In genomic region chr4:2536193-2537010, GRCh38 we compare ENCODE assay signal across 1 cellular context.
TF ChIP-seq lines count a peak whose summit lies in the region.

A gene with protein sequence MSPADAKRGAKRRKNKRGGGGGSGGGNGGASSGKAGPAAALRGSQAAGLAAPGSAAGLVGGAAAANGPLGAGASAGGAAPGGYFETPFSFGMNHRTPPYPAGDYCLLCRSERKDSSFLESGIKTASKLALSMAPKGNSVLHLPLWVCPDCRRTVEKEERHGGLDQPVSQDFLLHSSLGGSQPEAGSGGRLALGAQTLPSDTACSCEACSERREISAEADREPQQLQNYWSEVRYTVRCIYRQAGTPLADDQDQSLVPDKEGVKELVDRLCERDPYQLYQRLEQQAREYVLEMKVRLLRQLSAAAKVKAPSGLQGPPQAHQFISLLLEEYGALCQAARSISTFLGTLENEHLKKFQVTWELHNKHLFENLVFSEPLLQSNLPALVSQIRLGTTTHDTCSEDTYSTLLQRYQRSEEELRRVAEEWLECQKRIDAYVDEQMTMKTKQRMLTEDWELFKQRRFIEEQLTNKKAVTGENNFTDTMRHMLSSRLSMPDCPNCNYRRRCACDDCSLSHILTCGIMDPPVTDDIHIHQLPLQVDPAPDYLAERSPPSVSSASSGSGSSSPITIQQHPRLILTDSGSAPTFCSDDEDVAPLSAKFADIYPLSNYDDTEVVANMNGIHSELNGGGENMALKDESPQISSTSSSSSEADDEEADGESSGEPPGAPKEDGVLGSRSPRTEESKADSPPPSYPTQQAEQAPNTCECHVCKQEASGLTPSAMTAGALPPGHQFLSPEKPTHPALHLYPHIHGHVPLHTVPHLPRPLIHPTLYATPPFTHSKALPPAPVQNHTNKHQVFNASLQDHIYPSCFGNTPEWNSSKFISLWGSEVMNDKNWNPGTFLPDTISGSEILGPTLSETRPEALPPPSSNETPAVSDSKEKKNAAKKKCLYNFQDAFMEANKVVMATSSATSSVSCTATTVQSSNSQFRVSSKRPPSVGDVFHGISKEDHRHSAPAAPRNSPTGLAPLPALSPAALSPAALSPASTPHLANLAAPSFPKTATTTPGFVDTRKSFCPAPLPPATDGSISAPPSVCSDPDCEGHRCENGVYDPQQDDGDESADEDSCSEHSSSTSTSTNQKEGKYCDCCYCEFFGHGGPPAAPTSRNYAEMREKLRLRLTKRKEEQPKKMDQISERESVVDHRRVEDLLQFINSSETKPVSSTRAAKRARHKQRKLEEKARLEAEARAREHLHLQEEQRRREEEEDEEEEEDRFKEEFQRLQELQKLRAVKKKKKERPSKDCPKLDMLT (N-terminal part only) (plus strand): TSS chr4:2536647. CDS start chr4:2536916, 269 bp downstream.

TF ChIP-seq in HepG2, 621 proteins besides CTCF, POLR2A, EP300 and RAD21 (continued from another document and continues in another):
- peak; percentile 94 for TF ChIP-seq PATZ1 (CRISPR knock-in tag; IDR thresholded peaks at IDR 0.05)
- TF ChIP-seq POLR2AphosphoS5 (IDR thresholded peaks at IDR 0.05; ENCODE audit: low read depth, low read length): peak; percentile 52; the same call in 1 of the 2 replicates
- TF ChIP-seq SNAI1 (CRISPR knock-in tag; IDR thresholded peaks at IDR 0.05; ENCODE audit: borderline replicate concordance): no peak
- peak; percentile 45; the same call in 1 of the 2 replicates for TF ChIP-seq NFYB (CRISPR knock-in tag; IDR thresholded peaks at IDR 0.05)
- TF ChIP-seq RFXANK (CRISPR knock-in tag; IDR thresholded peaks at IDR 0.05): no peak
- peak; percentile 92 for TF ChIP-seq MAZ (IDR thresholded peaks at IDR 0.05; ENCODE audit: borderline replicate concordance, low read depth, low read length)
- TF ChIP-seq MAZ (CRISPR knock-in tag; IDR thresholded peaks at IDR 0.05; ENCODE audit: low read depth): peak; percentile 56; the same call in 1 of the 2 replicates
- TF ChIP-seq TEAD2 (CRISPR knock-in tag; IDR thresholded peaks at IDR 0.05): no peak
- TF ChIP-seq HOXA3 (CRISPR knock-in tag; IDR thresholded peaks at IDR 0.05): peak; percentile 85
- 0 out of 2 replicates have a peak, but pooled peaks have one; percentile 22 for TF ChIP-seq CHD2 (IDR thresholded peaks at IDR 0.05; ENCODE audit: low read depth, low read length)
- TF ChIP-seq ZFP1 (CRISPR knock-in tag; IDR thresholded peaks at IDR 0.05): no peak
- TF ChIP-seq ZNF260 (CRISPR knock-in tag; IDR thresholded peaks at IDR 0.05; ENCODE audit: borderline replicate concordance, low read depth): no peak
- TF ChIP-seq SSRP1 (CRISPR knock-in tag; IDR thresholded peaks at IDR 0.05): no peak
- TF ChIP-seq ZNF574 (CRISPR knock-in tag; IDR thresholded peaks at IDR 0.05): no peak; the same call in 1 of the 2 replicates
- no peak for TF ChIP-seq YEATS2 (CRISPR knock-in tag; IDR thresholded peaks at IDR 0.05; ENCODE audit: borderline replicate concordance)
- TF ChIP-seq MBD4 (IDR thresholded peaks at IDR 0.05; ENCODE audit: borderline replicate concordance, low read length): no peak
- TF ChIP-seq AGO1 (IDR thresholded peaks at IDR 0.05; ENCODE audit: low read depth, low read length, poor library complexity, severe bottlenecking): no peak
- no peak for TF ChIP-seq FOXJ3 (CRISPR knock-in tag; IDR thresholded peaks at IDR 0.05; ENCODE audit: borderline replicate concordance)
- no peak for TF ChIP-seq ISL2 (CRISPR knock-in tag; IDR thresholded peaks at IDR 0.05)
- TF ChIP-seq FOXA3 (CRISPR knock-in tag; IDR thresholded peaks at IDR 0.05): no peak
- TF ChIP-seq MTF2 (CRISPR knock-in tag; IDR thresholded peaks at IDR 0.05; ENCODE audit: borderline replicate concordance): no peak
- no peak for TF ChIP-seq ZFP37 (CRISPR knock-in tag; IDR thresholded peaks at IDR 0.05; ENCODE audit: borderline replicate concordance)
- peak; percentile 45 for TF ChIP-seq MED1 (CRISPR knock-in tag; IDR thresholded peaks at IDR 0.05)
- peak; percentile 92 for TF ChIP-seq ZNF281 (CRISPR knock-in tag; IDR thresholded peaks at IDR 0.05; ENCODE audit: borderline replicate concordance)
- TF ChIP-seq ATF7 (IDR thresholded peaks at IDR 0.05): peak; percentile 57; the same call in 1 of the 2 replicates
- peak; percentile 61; the same call in 1 of the 2 replicates for TF ChIP-seq ATF7 (CRISPR knock-in tag; IDR thresholded peaks at IDR 0.05)
- TF ChIP-seq, protein P1, sequence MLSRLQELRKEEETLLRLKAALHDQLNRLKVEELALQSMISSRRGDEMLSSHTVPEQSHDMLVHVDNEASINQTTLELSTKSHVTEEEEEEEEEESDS (CRISPR knock-in tag; IDR thresholded peaks at IDR 0.05; ENCODE audit: borderline replicate concordance): no peak
- no peak for TF ChIP-seq ZNF549 (CRISPR knock-in tag; IDR thresholded peaks at IDR 0.05)
- TF ChIP-seq ZNF484 (CRISPR knock-in tag; IDR thresholded peaks at IDR 0.05; ENCODE audit: borderline replicate concordance, low read depth): no peak
- no peak for TF ChIP-seq ZNF792 (CRISPR knock-in tag; IDR thresholded peaks at IDR 0.05)
- no peak for TF ChIP-seq ZNF841 (CRISPR knock-in tag; IDR thresholded peaks at IDR 0.05; ENCODE audit: borderline replicate concordance)
- TF ChIP-seq FUBP1 (CRISPR knock-in tag; IDR thresholded peaks at IDR 0.05; ENCODE audit: borderline replicate concordance): no peak
- no peak for TF ChIP-seq RBAK (CRISPR knock-in tag; IDR thresholded peaks at IDR 0.05)
- no peak for TF ChIP-seq GATA4 (IDR thresholded peaks at IDR 0.05; ENCODE audit: borderline replicate concordance, low read depth)
- TF ChIP-seq ZSCAN31 (CRISPR knock-in tag; IDR thresholded peaks at IDR 0.05; ENCODE audit: low read depth): no peak
- TF ChIP-seq THYN1 (CRISPR knock-in tag; IDR thresholded peaks at IDR 0.05; ENCODE audit: borderline replicate concordance, low read depth): no peak
- peak; percentile 34 for TF ChIP-seq HNRNPLL (IDR thresholded peaks at IDR 0.05; ENCODE audit: low read depth, low read length, poor library complexity, severe bottlenecking)
- TF ChIP-seq ZNF567 (CRISPR knock-in tag; IDR thresholded peaks at IDR 0.05; ENCODE audit: borderline replicate concordance): no peak
- no peak for TF ChIP-seq TCF7 (IDR thresholded peaks at IDR 0.05; ENCODE audit: low read depth)
- no peak for TF ChIP-seq RAD51 (IDR thresholded peaks at IDR 0.05; ENCODE audit: borderline replicate concordance)
- TF ChIP-seq U2AF2 (IDR thresholded peaks at IDR 0.05; ENCODE audit: low read depth, low read length): no peak
- peak; percentile 95 for TF ChIP-seq HCFC1 (IDR thresholded peaks at IDR 0.05; ENCODE audit: low read depth, low read length)
- TF ChIP-seq NFIC (IDR thresholded peaks at IDR 0.05; ENCODE audit: low read length): no peak
- 0 out of 2 replicates have a peak, but pooled peaks have one; percentile 10 for TF ChIP-seq KAT8 (CRISPR knock-in tag; IDR thresholded peaks at IDR 0.05)
- TF ChIP-seq YY1 (IDR thresholded peaks at IDR 0.05; ENCODE audit: insufficient read depth, insufficient replicate concordance, low read depth, low read length): peak; percentile 82
- TF ChIP-seq, protein P2, sequence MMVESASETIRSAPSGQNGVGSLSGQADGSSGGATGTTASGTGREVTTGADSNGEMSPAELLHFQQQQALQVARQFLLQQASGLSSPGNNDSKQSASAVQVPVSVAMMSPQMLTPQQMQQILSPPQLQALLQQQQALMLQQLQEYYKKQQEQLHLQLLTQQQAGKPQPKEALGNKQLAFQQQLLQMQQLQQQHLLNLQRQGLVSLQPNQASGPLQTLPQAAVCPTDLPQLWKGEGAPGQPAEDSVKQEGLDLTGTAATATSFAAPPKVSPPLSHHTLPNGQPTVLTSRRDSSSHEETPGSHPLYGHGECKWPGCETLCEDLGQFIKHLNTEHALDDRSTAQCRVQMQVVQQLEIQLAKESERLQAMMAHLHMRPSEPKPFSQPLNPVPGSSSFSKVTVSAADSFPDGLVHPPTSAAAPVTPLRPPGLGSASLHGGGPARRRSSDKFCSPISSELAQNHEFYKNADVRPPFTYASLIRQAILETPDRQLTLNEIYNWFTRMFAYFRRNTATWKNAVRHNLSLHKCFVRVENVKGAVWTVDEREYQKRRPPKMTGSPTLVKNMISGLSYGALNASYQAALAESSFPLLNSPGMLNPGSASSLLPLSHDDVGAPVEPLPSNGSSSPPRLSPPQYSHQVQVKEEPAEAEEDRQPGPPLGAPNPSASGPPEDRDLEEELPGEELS (CRISPR knock-in tag; IDR thresholded peaks at IDR 0.05): 0 out of 2 replicates have a peak, but pooled peaks have one; percentile 22
- TF ChIP-seq, protein P3, sequence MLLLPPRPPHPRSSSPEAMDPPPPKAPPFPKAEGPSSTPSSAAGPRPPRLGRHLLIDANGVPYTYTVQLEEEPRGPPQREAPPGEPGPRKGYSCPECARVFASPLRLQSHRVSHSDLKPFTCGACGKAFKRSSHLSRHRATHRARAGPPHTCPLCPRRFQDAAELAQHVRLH (CRISPR knock-in tag; IDR thresholded peaks at IDR 0.05; ENCODE audit: borderline replicate concordance, low read depth): no peak
- TF ChIP-seq ESRRA (CRISPR knock-in tag; IDR thresholded peaks at IDR 0.05; ENCODE audit: low read depth): peak; percentile 33; the same call in 1 of the 2 replicates
- TF ChIP-seq ZNF761 (CRISPR knock-in tag; conservative IDR thresholded peaks at IDR 0.05): 0 out of 2 replicates have a peak, but pooled peaks have one; percentile 18
- 0 out of 2 replicates have a peak, but pooled peaks have one; percentile 14 for TF ChIP-seq ZGPAT (CRISPR knock-in tag; IDR thresholded peaks at IDR 0.05)
